8 cellular contexts compared by ENCODE assay signal in genomic region chr11:122843281-122844150, GRCh38. TPM values are rescaled to one million over a fixed set of nuclear protein-coding genes. Genes with fewer than 3 reads are reported as not detected.
DNase-seq lines count a peak whose midpoint lies in the region; ATAC-seq and TF ChIP-seq lines count a peak whose summit lies in the region.

No MANE protein-coding gene starts in this region.

- H3K9me3 Mint-ChIP-seq in CD8-positive, alpha-beta T cell, result no peaks in the 10 kb centered on the region
- H3K9me3 Mint-ChIP-seq in IgD-negative memory B cell, result peaks cover 0 to 2% (median 0%) of the 10 kb centered on the region in 3 donors
- no peaks in the 10 kb centered on the region for H3K9me3 Mint-ChIP-seq in activated naive CD4-positive, alpha-beta T cell treated with anti-CD3 and anti-CD28 coated beads for 36 hours

- intact Hi-C loops in CD8-positive, alpha-beta T cell (cut with DNase I, micrococcal nuclease), result loop anchor here (1.0 to 10.0 kb wide), 3 partner anchors 9 to 1379 kb away; no protein-coding TSS in a partner anchor
- intact Hi-C loops in activated naive CD4-positive, alpha-beta T cell treated with anti-CD3 and anti-CD28 coated beads for 36 hours (cut with micrococcal nuclease), result loop anchor here (1.0 kb wide), 1 partner anchor 9 kb away; no protein-coding TSS in a partner anchor
- intact Hi-C loops in esophagus squamous epithelium (cut with DNase I), result no loop called here

- POLR2A ChIA-PET in CD8-positive, alpha-beta T cell (lab: Charles Lee), result interaction anchor here (0.9 to 2.5 kb wide), 9 partner anchors 9 to 219 kb away, joined by 3 to 25 read pairs (median 6); partner anchors contain the start of gene HSPA8

- no peaks in the 10 kb centered on the region for H3K27me3 Mint-ChIP-seq in CD8-positive, alpha-beta T cell (ENCODE audit: low read depth)
- no peaks in the 10 kb centered on the region for H3K27me3 Mint-ChIP-seq in IgD-negative memory B cell
- no peaks in the 10 kb centered on the region for H3K27me3 Mint-ChIP-seq in activated naive CD4-positive, alpha-beta T cell treated with anti-CD3 and anti-CD28 coated beads for 36 hours (ENCODE audit: low read depth)

- WGBS in esophagus squamous epithelium, 2 donors, result 61 to 69% methylated on average over 10 of the region's 10 CpGs

- peak overlapping the region; percentile 94 for H3K27ac Mint-ChIP-seq in CD8-positive, alpha-beta T cell
- H3K27ac Mint-ChIP-seq in IgD-negative memory B cell, result peak overlapping the region; percentile 15 to 93 (median 91)
- H3K27ac Mint-ChIP-seq in activated naive CD4-positive, alpha-beta T cell treated with anti-CD3 and anti-CD28 coated beads for 36 hours, result peak overlapping the region; percentile 43

- peak overlapping the region; percentile 59 for H3K4me3 Mint-ChIP-seq in CD8-positive, alpha-beta T cell
- peak overlapping the region; percentile 3 to 84 (median 50) for H3K4me3 Mint-ChIP-seq in IgD-negative memory B cell
- peak overlapping the region; percentile 38 for H3K4me3 Mint-ChIP-seq in activated naive CD4-positive, alpha-beta T cell treated with anti-CD3 and anti-CD28 coated beads for 36 hours

- peaks cover 86% of the 10 kb centered on the region for H3K4me1 Mint-ChIP-seq in CD8-positive, alpha-beta T cell (ENCODE audit: low read depth)
- peaks cover 30 to 38% (median 37%) of the 10 kb centered on the region in 3 donors for H3K4me1 Mint-ChIP-seq in IgD-negative memory B cell
- H3K4me1 Mint-ChIP-seq in activated naive CD4-positive, alpha-beta T cell treated with anti-CD3 and anti-CD28 coated beads for 36 hours (ENCODE audit: low read depth), result peaks cover 30% of the 10 kb centered on the region

- H3K36me3 ChIP-seq in CD8-positive, alpha-beta T cell (ENCODE audit: insufficient read depth, low read length), result no peaks in the 10 kb centered on the region
- H3K36me3 ChIP-seq in esophagus squamous epithelium (no peaks in the 10 kb centered on the region), right atrium auricular region (no peaks in the 10 kb centered on the region)

- CTCF ChIA-PET in CD8-positive, alpha-beta T cell (lab: Charles Lee), result interaction anchor here (1.2 to 20.2 kb wide), 8 partner anchors 8 to 219 kb away, joined by 3 to 472 read pairs (median 8); partner anchors contain the start of gene HSPA8
- CTCF ChIA-PET in activated naive CD4-positive, alpha-beta T cell treated with anti-CD3 and anti-CD28 coated beads for 36 hours (lab: Charles Lee), result interaction anchor here (0.6 to 2.4 kb wide), 9 partner anchors 10 to 215 kb away, joined by 3 to 24 read pairs (median 5); no protein-coding TSS in a partner anchor

- peaks cover 75% of the 10 kb centered on the region for H3K4me1 ChIP-seq in CD8-positive, alpha-beta T cell (ENCODE audit: insufficient read depth, low read length)
- no peaks in the 10 kb centered on the region for H3K4me1 ChIP-seq in esophagus squamous epithelium
- H3K4me1 ChIP-seq in right atrium auricular region, result no peaks in the 10 kb centered on the region

- no peaks in the 10 kb centered on the region for H3K9me3 ChIP-seq in CD8-positive, alpha-beta T cell (ENCODE audit: low read length)
- H3K9me3 ChIP-seq in esophagus squamous epithelium, result no peaks in the 10 kb centered on the region
- no peaks in the 10 kb centered on the region for H3K9me3 ChIP-seq in right atrium auricular region

- peak overlapping the region; percentile 56 for H3K27ac ChIP-seq in CD8-positive, alpha-beta T cell (ENCODE audit: low read depth, low read length)
- H3K27ac ChIP-seq in esophagus squamous epithelium (peak overlapping the region in 1 of 4 donors; percentile 11), right atrium auricular region (no peak overlapping the region)

- peak overlapping the region; percentile 38 for H3K4me3 ChIP-seq in CD8-positive, alpha-beta T cell (ENCODE audit: low read depth, low read length)
- H3K4me3 ChIP-seq in esophagus squamous epithelium (no peak overlapping the region), right atrium auricular region (no peak overlapping the region)

- TF ChIP-seq CTCF in CD8-positive, alpha-beta T cell (IDR thresholded peaks at IDR 0.05), result no peak
- no peak for TF ChIP-seq CTCF in esophagus squamous epithelium (IDR thresholded peaks at IDR 0.05)
- TF ChIP-seq CTCF in right atrium auricular region (IDR thresholded peaks at IDR 0.05), result no peak

- H3K27me3 ChIP-seq in CD8-positive, alpha-beta T cell (ENCODE audit: insufficient read depth, low read length), result no peaks in the 10 kb centered on the region
- H3K27me3 ChIP-seq in esophagus squamous epithelium (no peaks in the 10 kb centered on the region), right atrium auricular region (no peaks in the 10 kb centered on the region)

- DNase-seq in CD8-positive, alpha-beta T cell, result peak; percentile 31 to 83 (median 59)
- DNase-seq in activated naive CD4-positive, alpha-beta T cell treated with anti-CD3 and anti-CD28 coated beads for 36 hours, result peak; percentile 71
- DNase-seq in ecto neural progenitor cell (ENCODE audit: low spot score), result no peak
- no peak for DNase-seq in HK-2 (ENCODE audit: unreplicated experiment)
- no peak for DNase-seq in esophagus squamous epithelium (lab: John Stamatoyannopoulos, UW)
- no peak for DNase-seq in right atrium auricular region (ENCODE audit: low spot score)

- peaks cover 29% of the 10 kb centered on the region for H3K36me3 Mint-ChIP-seq in CD8-positive, alpha-beta T cell
- H3K36me3 Mint-ChIP-seq in IgD-negative memory B cell, result peaks cover 2% of the 10 kb centered on the region
- H3K36me3 Mint-ChIP-seq in activated naive CD4-positive, alpha-beta T cell treated with anti-CD3 and anti-CD28 coated beads for 36 hours (ENCODE audit: low read depth), result no peaks in the 10 kb centered on the region

- TF ChIP-seq POLR2A in esophagus squamous epithelium (IDR thresholded peaks at IDR 0.05), result no peak

- peak; percentile 82 for ATAC-seq in CD8-positive, alpha-beta T cell
- ATAC-seq in GM19397 (IDR thresholded peaks at IDR 0.05; ENCODE audit: unreplicated experiment), result peak; percentile 80

RNA-seq across cellular contexts. Expression of gene CRTAM, which starts 5.2 kb away (rescaled TPM):
- total RNA-seq in CD8-positive, alpha-beta T cell, result 10 to 100 TPM; 31.7 to 36.1 TPM
- 0.66 TPM for polyA plus RNA-seq in IgD-negative memory B cell
- total RNA-seq in activated naive CD4-positive, alpha-beta T cell treated with anti-CD3 and anti-CD28 coated beads for 36 hours, result under 1 TPM; 0.20 to 0.38 TPM
- total RNA-seq in esophagus squamous epithelium (under 1 TPM in 1 of 4 donors, not detected in 3; 0.19 TPM), right atrium auricular region (under 1 TPM in 1 of 2 donors, not detected in 1; 0.24 TPM)

RNA-seq across cellular contexts. Expression of gene JHY, which starts 39.0 kb away (rescaled TPM):
- 1 to 10 TPM; 1.7 to 1.9 TPM for total RNA-seq in CD8-positive, alpha-beta T cell
- 4.3 TPM for polyA plus RNA-seq in IgD-negative memory B cell
- under 1 TPM; 0.89 to 0.98 TPM for total RNA-seq in activated naive CD4-positive, alpha-beta T cell treated with anti-CD3 and anti-CD28 coated beads for 36 hours
- total RNA-seq in esophagus squamous epithelium (1 to 10 TPM in 2 of 4 donors, under 1 TPM in 2; 0.91 to 3.4 (median 1.2) TPM), right atrium auricular region (1 to 10 TPM; 3.5 TPM)

Comparison
In these comparisons a context has a peak if more than half of its experiments do, and no peak if none do; other contexts are left out.
1. DNase-seq: peak in CD8-positive, alpha-beta T cell (7 of 7) and activated naive CD4-positive, alpha-beta T cell treated with anti-CD3 and anti-CD28 coated beads for 36 hours (single experiment); none in ecto neural progenitor cell (single experiment), HK-2 (single experiment), esophagus squamous epithelium (single experiment) and right atrium auricular region (single experiment).
2. H3K27ac Mint-ChIP-seq: peak in every context shown above with its lines; median percentile 94 in CD8-positive, alpha-beta T cell; 91 in IgD-negative memory B cell; 43 in activated naive CD4-positive, alpha-beta T cell treated with anti-CD3 and anti-CD28 coated beads for 36 hours.
3. RNA of gene CRTAM, which starts 5.2 kb away (total RNA-seq): 31.7 to 36.1 TPM in CD8-positive, alpha-beta T cell; 0.20 to 0.38 TPM in activated naive CD4-positive, alpha-beta T cell treated with anti-CD3 and anti-CD28 coated beads for 36 hours, 0.24 TPM in right atrium auricular region and 0.19 TPM in esophagus squamous epithelium; every median in the first group is over 10 times any median in the second.
4. Peak in every context shown above with its lines, with median percentiles within 50 percentile points of each other: H3K4me3 Mint-ChIP-seq.